1 cellular context compared by ENCODE assay signal in genomic region chr7:116438274-116438673, GRCh38.
TF ChIP-seq lines count a peak whose summit lies in the region.

No MANE protein-coding gene starts in this region.

TF ChIP-seq in WTC11, 78 proteins besides CTCF, POLR2A, EP300 and RAD21 (continued from another document):
- TF ChIP-seq EMX1 (CRISPR knock-in tag; IDR thresholded peaks at IDR 0.05) (no peak), STAT6 (CRISPR knock-in tag; conservative IDR thresholded peaks at IDR 0.05; ENCODE audit: low read depth) (no peak), E2F1 (CRISPR knock-in tag; IDR thresholded peaks at IDR 0.05) (no peak), ELF4 (CRISPR knock-in tag; IDR thresholded peaks at IDR 0.05; ENCODE audit: low read depth) (no peak), MYBL2 (CRISPR knock-in tag; IDR thresholded peaks at IDR 0.05) (no peak), ZNF317 (CRISPR knock-in tag; IDR thresholded peaks at IDR 0.05; ENCODE audit: borderline replicate concordance, low read depth) (no peak), NFE2L1 (CRISPR knock-in tag; IDR thresholded peaks at IDR 0.05) (no peak), NR3C1 (CRISPR knock-in tag; conservative IDR thresholded peaks at IDR 0.05; ENCODE audit: low read depth) (no peak), MAX (CRISPR knock-in tag; IDR thresholded peaks at IDR 0.05) (no peak), USF2 (CRISPR knock-in tag; IDR thresholded peaks at IDR 0.05) (no peak)
TF ChIP-seq in WTC11: peak in this region for 0.
